ENCODE assay signal across 4 cellular contexts in the genomic region with DNA sequence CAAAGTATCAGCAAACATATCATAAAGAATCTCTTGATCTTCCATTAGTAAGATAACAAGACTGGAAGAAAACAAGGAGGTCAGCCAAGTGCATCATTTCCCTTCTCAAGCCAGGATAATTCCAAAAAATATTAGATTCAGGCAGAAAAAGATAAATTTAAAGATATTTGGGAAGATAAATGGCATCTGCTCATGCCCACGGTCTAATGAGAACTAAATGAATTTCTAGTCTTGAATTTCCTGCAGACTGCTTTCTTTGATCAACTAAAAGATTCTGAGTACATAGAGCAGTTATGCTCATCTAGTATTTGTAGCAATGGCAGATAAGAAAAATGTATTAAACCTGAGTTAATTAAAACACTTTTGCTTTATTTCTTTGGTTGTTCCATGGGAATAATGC. TPM values are rescaled to one million over a fixed set of nuclear protein-coding genes. Genes with fewer than 3 reads are reported as not detected.
"Had no signal": no experiment of that assay in that cellular context is flagged by ENCODE, and none has a peak within 500 bp of the region (broad histone marks: within the 10 kb centered on the region; RNA-seq: fewer than 3 reads in every experiment).

No MANE protein-coding gene starts in this region.

- H3K4me3 ChIP-seq: GM12878 had no signal

- DNase-seq: GDM1, GF-D8 had no signal

- ATAC-seq: GM12878 had no signal

RNA-seq across cellular contexts. Expression of gene DDI1, which starts 31.1 kb away (rescaled TPM):
- total RNA-seq: G401, GM12878 had no signal
- polyA plus RNA-seq: GM12878 had no signal
